Comparison of ENCODE assay signal across 16 cellular contexts in the genomic region with DNA sequence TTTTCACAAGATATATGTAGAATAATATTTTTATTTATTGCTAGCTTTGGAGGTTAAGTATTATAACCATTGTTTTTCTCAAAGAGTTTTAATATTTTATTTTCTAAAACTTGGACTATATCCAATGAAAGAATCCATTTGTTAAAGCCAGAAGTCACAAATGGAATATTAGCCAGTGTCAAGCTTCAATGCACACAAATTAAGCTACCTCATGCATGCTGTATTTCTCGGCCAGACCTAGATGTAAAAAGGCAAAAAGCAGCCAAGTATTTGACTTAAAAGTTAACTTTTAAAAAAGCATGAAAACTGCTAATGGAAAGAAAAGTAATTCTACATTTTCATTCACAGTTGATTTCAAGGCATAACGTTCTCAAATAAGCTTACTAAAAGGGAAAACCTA.
A peak's percentile ranks its signal among the peaks of the same experiment; 100 is the strongest.
DNase-seq lines count a peak whose midpoint lies in the region; ATAC-seq and FAIRE-seq lines count a peak whose summit lies in the region.
"Had no signal": no experiment of that assay in that cellular context is flagged by ENCODE, and none has a peak within 500 bp of the region (broad histone marks: within the 10 kb centered on the region; RNA-seq: fewer than 3 reads in every experiment).

No MANE protein-coding gene starts in this region.

- no peak overlapping the region for H3K4me3 Mint-ChIP-seq in activated T-cell treated with anti-CD3 and anti-CD28 coated beads, Interleukin-2, amount 50 U/mL, for 72 hours
- H3K4me3 Mint-ChIP-seq: activated naive CD4-positive, alpha-beta T cell treated with anti-CD3 and anti-CD28 coated beads, Interleukin-2, amount 10 ng/mL, durations not matched to agents 7 days and 5 days; central memory CD8-positive, alpha-beta T cell; mesothelial cell of epicardium; stimulated activated naive B cell treated with anti-CD40 and anti-IgM and Interleukin-4, amounts not matched to agents 10 μg/mL and 1 μg/mL and 100 μg/mL, for 72 hours had no signal

- DNase-seq in HCEC 1CT, result no peak
- no peak for DNase-seq in stimulated activated CD8-positive, alpha-beta memory T cell treated with anti-CD3 and anti-CD28 coated beads, Interleukin-4, amount 100 ng/mL, for 48 hours
- no peak for DNase-seq in activated T-cell treated with anti-CD3 and anti-CD28 coated beads, Interleukin-2, amount 50 U/mL, for 72 hours
- no peak for DNase-seq in activated CD4-positive, CD25-positive, alpha-beta regulatory T cell treated with anti-CD3 and anti-CD28 coated beads, Interleukin-2, amount 50 U/mL, for 72 hours
- DNase-seq: activated naive CD4-positive, alpha-beta T cell treated with anti-CD3 and anti-CD28 coated beads, Interleukin-2, amount 10 ng/mL, durations not matched to agents 7 days and 5 days; C1 segment of cervical spinal cord; erythroblast; hypothalamus; stimulated activated naive B cell treated with anti-CD40 and anti-IgM and Interleukin-4, amounts not matched to agents 10 μg/mL and 1 μg/mL and 100 μg/mL, for 72 hours; T-helper 9 cell had no signal

- ATAC-seq in GM18868 (IDR thresholded peaks at IDR 0.05; ENCODE audit: unreplicated experiment), result peak; percentile 26
- peak; percentile 30 for ATAC-seq in GM21825 (IDR thresholded peaks at IDR 0.05; ENCODE audit: unreplicated experiment)
- peak; percentile 15 for ATAC-seq in HG03175 (IDR thresholded peaks at IDR 0.05; ENCODE audit: unreplicated experiment)
- ATAC-seq in activated T-cell treated with anti-CD3 and anti-CD28 coated beads, Interleukin-2, amount 50 U/mL, for 72 hours (replicated peaks in 1 of 2), result no peak

- peaks cover 2% of the 10 kb centered on the region in 2 donors for H3K36me3 Mint-ChIP-seq in activated T-cell treated with anti-CD3 and anti-CD28 coated beads, Interleukin-2, amount 50 U/mL, for 72 hours (ENCODE audit: insufficient read depth in 2 of 2)
- H3K36me3 Mint-ChIP-seq: activated naive CD4-positive, alpha-beta T cell treated with anti-CD3 and anti-CD28 coated beads, Interleukin-2, amount 10 ng/mL, durations not matched to agents 7 days and 5 days; mesothelial cell of epicardium; stimulated activated naive B cell treated with anti-CD40 and anti-IgM and Interleukin-4, amounts not matched to agents 10 μg/mL and 1 μg/mL and 100 μg/mL, for 72 hours had no signal

- peak; percentile 76 for FAIRE-seq in islet of Langerhans (lab: Jason Lieb, UNC)

- H3K27ac Mint-ChIP-seq in activated T-cell treated with anti-CD3 and anti-CD28 coated beads, Interleukin-2, amount 50 U/mL, for 72 hours, result no peak overlapping the region
- H3K27ac Mint-ChIP-seq: activated naive CD4-positive, alpha-beta T cell treated with anti-CD3 and anti-CD28 coated beads, Interleukin-2, amount 10 ng/mL, durations not matched to agents 7 days and 5 days; mesothelial cell of epicardium; stimulated activated naive B cell treated with anti-CD40 and anti-IgM and Interleukin-4, amounts not matched to agents 10 μg/mL and 1 μg/mL and 100 μg/mL, for 72 hours had no signal

- peaks cover 4 to 7% of the 10 kb centered on the region in 2 donors for H3K9me3 Mint-ChIP-seq in activated T-cell treated with anti-CD3 and anti-CD28 coated beads, Interleukin-2, amount 50 U/mL, for 72 hours

- H3K27me3 Mint-ChIP-seq in activated T-cell treated with anti-CD3 and anti-CD28 coated beads, Interleukin-2, amount 50 U/mL, for 72 hours (ENCODE audit: low read depth), result no peaks in the 10 kb centered on the region
- H3K27me3 Mint-ChIP-seq: activated naive CD4-positive, alpha-beta T cell treated with anti-CD3 and anti-CD28 coated beads, Interleukin-2, amount 10 ng/mL, durations not matched to agents 7 days and 5 days; central memory CD8-positive, alpha-beta T cell; stimulated activated naive B cell treated with anti-CD40 and anti-IgM and Interleukin-4, amounts not matched to agents 10 μg/mL and 1 μg/mL and 100 μg/mL, for 72 hours had no signal

- no peaks in the 10 kb centered on the region for H3K4me1 Mint-ChIP-seq in activated T-cell treated with anti-CD3 and anti-CD28 coated beads, Interleukin-2, amount 50 U/mL, for 72 hours (ENCODE audit: low read depth)
- H3K4me1 Mint-ChIP-seq: activated naive CD4-positive, alpha-beta T cell treated with anti-CD3 and anti-CD28 coated beads, Interleukin-2, amount 10 ng/mL, durations not matched to agents 7 days and 5 days; central memory CD8-positive, alpha-beta T cell; stimulated activated naive B cell treated with anti-CD40 and anti-IgM and Interleukin-4, amounts not matched to agents 10 μg/mL and 1 μg/mL and 100 μg/mL, for 72 hours had no signal

Comparison
In these comparisons a context has a peak if more than half of its experiments do, and no peak if none do; other contexts are left out.
1. ATAC-seq: peak in GM18868 (single experiment), GM21825 (single experiment) and HG03175 (single experiment); none in activated T-cell treated with anti-CD3 and anti-CD28 coated beads, Interleukin-2, amount 50 U/mL, for 72 hours (0 of 2).